ENCODE assay signal across 34 cellular contexts in genomic region chr4:22439947-22440346, GRCh38.
"Had no signal": no experiment of that assay in that cellular context is flagged by ENCODE, and none has a peak within 500 bp of the region (broad histone marks: within the 10 kb centered on the region; RNA-seq: fewer than 3 reads in every experiment).

No MANE protein-coding gene starts in this region.

- H3K9me3 ChIP-seq: adrenal gland, body of pancreas, breast epithelium had no signal

- H3K27ac ChIP-seq: adrenal gland, body of pancreas, brain microvascular endothelial cell, breast epithelium, VCaP had no signal

- H3K36me3 ChIP-seq: adrenal gland, brain microvascular endothelial cell had no signal

- DNase-seq: activated CD4-positive, alpha-beta memory T cell treated with anti-CD3 and anti-CD28 coated beads, Interleukin-2, amount 10 ng/mL, durations not matched to agents 7 days and 5 days; activated CD4-positive, alpha-beta T cell treated with anti-CD3 and anti-CD28 coated beads for 1 hour; activated CD4-positive, alpha-beta T cell treated with anti-CD3 and anti-CD28 coated beads for 36 hours; activated CD4-positive, alpha-beta T cell treated with anti-CD3 and anti-CD28 coated beads for 48 hours; activated CD4-positive, alpha-beta T cell treated with anti-CD3 and anti-CD28 coated beads, Interleukin-2, amount 10 ng/mL, durations not matched to agents 7 days and 5 days; activated CD4-positive, alpha-beta T cell treated with anti-CD3 and anti-CD28 coated beads, Interleukin-2, amount 50 U/mL, for 48 hours; activated CD4-positive, CD25-positive, alpha-beta regulatory T cell; activated CD8-positive, alpha-beta memory T cell treated with anti-CD3 and anti-CD28 coated beads for 24 hours; activated CD8-positive, alpha-beta memory T cell treated with anti-CD3 and anti-CD28 coated beads, Interleukin-2, amount 10 ng/mL, durations not matched to agents 7 days and 5 days; activated CD8-positive, alpha-beta memory T cell treated with anti-CD3 and anti-CD28 coated beads, Interleukin-2, amount 50 U/mL, for 48 hours; activated CD8-positive, alpha-beta T cell treated with anti-CD3 and anti-CD28 coated beads, Interleukin-2, amount 10 ng/mL, durations not matched to agents 7 days and 5 days; activated effector memory CD4-positive, alpha-beta T cell treated with anti-CD3 and anti-CD28 coated beads, Interleukin-2, amount 50 U/mL, for 16 hours; activated gamma-delta T cell treated with Interleukin-2 at 50 U/mL for 16 hours; activated naive CD4-positive, alpha-beta T cell; activated naive CD4-positive, alpha-beta T cell treated with anti-CD3 and anti-CD28 coated beads for 36 hours; activated naive CD4-positive, alpha-beta T cell treated with anti-CD3 and anti-CD28 coated beads, Interleukin-2, amount 50 U/mL, for 16 hours; activated naive CD8-positive, alpha-beta T cell treated with anti-CD3 and anti-CD28 coated beads for 36 hours; activated T-cell treated with anti-CD3 and anti-CD28 coated beads, Interleukin-2, amount 50 U/mL, for 24 hours; activated T-cell treated with anti-CD3 and anti-CD28 coated beads, Interleukin-2, amount 50 U/mL, for 48 hours; adrenal gland; amniotic stem cell; aorta; body of pancreas; brain microvascular endothelial cell; central memory CD4-positive, alpha-beta T cell; T-helper 1 cell; T-helper 2 cell; T-helper 9 cell had no signal

- H3K4me1 ChIP-seq: adrenal gland, body of pancreas, breast epithelium had no signal

- H3K4me3 ChIP-seq: adrenal gland, body of pancreas, breast epithelium had no signal

- ATAC-seq: activated CD4-positive, alpha-beta T cell treated with anti-CD3 and anti-CD28 coated beads for 36 hours; activated CD4-positive, CD25-positive, alpha-beta regulatory T cell treated with anti-CD3 and anti-CD28 coated beads, Interleukin-2, amount 50 U/mL, for 24 hours; activated CD8-positive, alpha-beta memory T cell treated with anti-CD3 and anti-CD28 coated beads, Interleukin-2, amount 10 ng/mL, durations not matched to agents 7 days and 5 days; activated CD8-positive, alpha-beta T cell treated with anti-CD3 and anti-CD28 coated beads, Interleukin-2, amount 10 ng/mL, durations not matched to agents 7 days and 5 days; activated naive CD4-positive, alpha-beta T cell treated with anti-CD3 and anti-CD28 coated beads, Interleukin-2, amount 50 U/mL, for 72 hours; body of pancreas had no signal

- FAIRE-seq: astrocyte, TTC549 had no signal

- H3K27me3 ChIP-seq: adrenal gland, body of pancreas, brain microvascular endothelial cell, breast epithelium had no signal
